ENCODE assay signal across 30 cellular contexts in the genomic region with DNA sequence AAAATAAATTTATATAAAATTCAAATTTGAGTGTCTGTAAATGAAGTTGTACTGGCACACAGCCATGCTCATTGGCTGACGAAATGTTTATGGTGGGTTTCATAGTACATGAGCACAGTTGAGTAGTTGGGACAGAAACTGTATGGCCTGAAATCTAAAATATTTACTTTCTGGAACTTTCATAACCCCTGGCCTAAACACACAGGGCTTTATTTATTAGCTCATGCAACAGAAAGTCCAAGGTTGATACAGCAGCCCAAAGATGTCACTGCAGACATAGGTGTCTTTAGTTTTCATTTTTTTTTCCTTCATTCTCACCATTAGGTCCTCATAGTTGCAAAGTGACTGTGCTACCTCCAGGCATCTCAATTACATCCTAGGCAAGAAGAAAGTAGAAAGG.
"Had no signal": no experiment of that assay in that cellular context is flagged by ENCODE, and none has a peak within 500 bp of the region (broad histone marks: within the 10 kb centered on the region; RNA-seq: fewer than 3 reads in every experiment).

No MANE protein-coding gene starts in this region.

- H3K27ac ChIP-seq: neural progenitor cell, ovary, parathyroid adenoma, psoas muscle, skin epidermis, spleen, thoracic aorta, thyroid gland, tibial nerve, upper lobe of left lung, vagina had no signal

- H3K4me3 ChIP-seq: neural progenitor cell, ovary, psoas muscle, skin epidermis, smooth muscle cell, spleen, thoracic aorta, thyroid gland, tibial nerve, upper lobe of left lung, vagina had no signal

- H3K27me3 Mint-ChIP-seq: naive thymus-derived CD4-positive, alpha-beta T cell; stimulated activated memory B cell treated with anti-CD40 and anti-IgM and Interleukin-4, amounts not matched to agents 10 μg/mL and 1 μg/mL and 100 μg/mL, for 72 hours; stimulated activated naive CD8-positive, alpha-beta T cell treated with anti-CD3 and anti-CD28 coated beads, Interleukin-15, amount 100 ng/mL, for 72 hours had no signal

- H3K9ac ChIP-seq: neural progenitor cell, parathyroid adenoma had no signal

- H3K79me2 ChIP-seq: parathyroid adenoma had no signal

- H3K27me3 ChIP-seq: neural progenitor cell, ovary, spleen, thyroid gland, tibial nerve, upper lobe of left lung, vagina had no signal

- H3K9me3 Mint-ChIP-seq: naive thymus-derived CD4-positive, alpha-beta T cell; natural killer cell; nephron; neural progenitor cell; stimulated activated memory B cell treated with anti-CD40 and anti-IgM and Interleukin-4, amounts not matched to agents 10 μg/mL and 1 μg/mL and 100 μg/mL, for 72 hours; stimulated activated naive CD8-positive, alpha-beta T cell treated with anti-CD3 and anti-CD28 coated beads, Interleukin-15, amount 100 ng/mL, for 72 hours had no signal

- H3K4me1 ChIP-seq: parathyroid adenoma, psoas muscle, spleen, thyroid gland, tibial nerve, upper lobe of left lung, vagina had no signal

- FAIRE-seq: urothelium cell line had no signal

- H3K9me3 ChIP-seq: ovary, psoas muscle, spleen, thoracic aorta, thyroid gland, tibial nerve, upper lobe of left lung, vagina had no signal

- DNase-seq: naive thymus-derived CD4-positive, alpha-beta T cell; natural killer cell; occipital lobe; psoas muscle; right cardiac atrium; spleen; stimulated activated CD4-positive, alpha-beta T cell treated with anti-CD3 and anti-CD28 coated beads, Interleukin-12 subunit alpha, Interleukin-12 subunit beta, amount 100 ng/mL, for 4 hours; stimulated activated CD4-positive, alpha-beta T cell treated with anti-CD3 and anti-CD28 coated beads, Interleukin-1b, Interleukin-23, amount 100 ng/mL, for 48 hours; stimulated activated CD4-positive, alpha-beta T cell treated with anti-CD3 and anti-CD28 coated beads, Interleukin-4, amount 100 ng/mL, for 1 hour; stimulated activated CD4-positive, alpha-beta T cell treated with anti-CD3 and anti-CD28 coated beads, Interleukin-4, amount 100 ng/mL, for 4 hours; stimulated activated CD8-positive, alpha-beta memory T cell treated with anti-CD3 and anti-CD28 coated beads, Interleukin-4, amount 100 ng/mL, for 48 hours; stimulated activated naive CD4-positive, alpha-beta T cell; stimulated activated naive CD8-positive, alpha-beta T cell treated with anti-CD3 and anti-CD28 coated beads, Interleukin-15, amount 100 ng/mL, for 72 hours; stimulated activated naive CD8-positive, alpha-beta T cell treated with anti-CD3 and anti-CD28 coated beads, Interleukin-15, Interleukin-2, amounts not matched to agents 100 U/mL and 50 U/mL, for 24 hours; thyroid gland; trophoblast cell; upper lobe of left lung had no signal

- H3K4me3 Mint-ChIP-seq: naive thymus-derived CD4-positive, alpha-beta T cell; natural killer cell; nephron; neural progenitor cell; stimulated activated memory B cell treated with anti-CD40 and anti-IgM and Interleukin-4, amounts not matched to agents 10 μg/mL and 1 μg/mL and 100 μg/mL, for 72 hours; stimulated activated naive CD8-positive, alpha-beta T cell treated with anti-CD3 and anti-CD28 coated beads, Interleukin-15, amount 100 ng/mL, for 72 hours had no signal

- H3K36me3 Mint-ChIP-seq: natural killer cell, neural progenitor cell had no signal

- ATAC-seq: naive thymus-derived CD4-positive, alpha-beta T cell; natural killer cell; psoas muscle; right cardiac atrium; sciatic nerve; stimulated activated memory B cell treated with anti-CD40 and anti-IgM and Interleukin-4, amounts not matched to agents 10 μg/mL and 1 μg/mL and 100 μg/mL, for 72 hours; stimulated activated naive CD8-positive, alpha-beta T cell treated with anti-CD3 and anti-CD28 coated beads, Interleukin-15, amount 100 ng/mL, for 72 hours; stimulated activated naive CD8-positive, alpha-beta T cell treated with anti-CD3 and anti-CD28 coated beads, Interleukin-15, Interleukin-2, amounts not matched to agents 100 U/mL and 50 U/mL, for 24 hours had no signal

- H3K4me2 ChIP-seq: neural progenitor cell, smooth muscle cell had no signal

- H3K4me1 Mint-ChIP-seq: naive thymus-derived CD4-positive, alpha-beta T cell; natural killer cell; nephron; neural progenitor cell; stimulated activated naive CD8-positive, alpha-beta T cell treated with anti-CD3 and anti-CD28 coated beads, Interleukin-15, amount 100 ng/mL, for 72 hours had no signal

- H3K36me3 ChIP-seq: neural progenitor cell, ovary had no signal

- H3K27ac Mint-ChIP-seq: naive thymus-derived CD4-positive, alpha-beta T cell; natural killer cell; nephron; neural progenitor cell; progenitor cell of endocrine pancreas; stimulated activated memory B cell treated with anti-CD40 and anti-IgM and Interleukin-4, amounts not matched to agents 10 μg/mL and 1 μg/mL and 100 μg/mL, for 72 hours; stimulated activated naive CD8-positive, alpha-beta T cell treated with anti-CD3 and anti-CD28 coated beads, Interleukin-15, amount 100 ng/mL, for 72 hours had no signal

- H2AFZ ChIP-seq: neural progenitor cell, parathyroid adenoma had no signal
